In the genomic region with DNA sequence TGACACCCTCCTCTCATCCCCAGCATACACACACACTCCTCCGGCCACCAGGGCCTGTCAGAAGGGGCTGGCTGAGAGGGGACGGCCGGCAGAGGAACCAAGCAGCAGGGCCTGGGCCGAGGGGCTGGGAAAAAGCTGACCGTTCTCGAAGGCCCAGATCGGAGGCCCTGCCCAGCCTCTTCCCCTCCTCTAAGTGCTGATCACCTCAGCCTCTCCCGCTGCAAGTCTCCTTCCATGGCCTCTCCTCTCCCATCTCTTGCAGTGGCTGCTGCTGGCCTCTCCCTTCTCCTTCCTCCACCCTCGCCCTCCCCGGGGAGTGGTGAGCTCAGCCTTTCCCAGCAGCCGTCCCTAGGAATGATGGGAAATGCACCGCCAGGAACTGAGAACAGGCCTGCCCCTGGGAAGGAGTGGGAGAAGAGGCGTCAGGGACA, we compare ENCODE assay signal across 9 cellular contexts. TPM values are rescaled to one million over a fixed set of nuclear protein-coding genes. Genes with fewer than 3 reads are reported as not detected.
DNase-seq lines count a peak whose midpoint lies in the region; ATAC-seq, FAIRE-seq and TF ChIP-seq lines count a peak whose summit lies in the region.
"Had no signal": no experiment of that assay in that cellular context is flagged by ENCODE, and none has a peak within 500 bp of the region (broad histone marks: within the 10 kb centered on the region; RNA-seq: fewer than 3 reads in every experiment).

No MANE protein-coding gene starts in this region.

- H3K79me1 ChIP-seq in H1 (ENCODE audit: low read depth, low read length): no peaks in the 10 kb centered on the region; the same call in none of the 2 replicates
- peaks cover 20% of the 10 kb centered on the region for H3K79me1 ChIP-seq in mesendoderm (ENCODE audit: low read length)

- no peak for TF ChIP-seq RAD21 in H1 (IDR thresholded peaks at IDR 0.05 in 1 of 2, conservative IDR thresholded peaks at IDR 0.05 in 1 of 2; ENCODE audit: low read depth in 2 of 2, low read length in 2 of 2)

- no peaks in the 10 kb centered on the region for H3K36me3 ChIP-seq in H1 (ENCODE audit: control insufficient read depth in 2 of 4, insufficient read depth in 4 of 4, low read length in 3 of 4)
- no peaks in the 10 kb centered on the region for H3K36me3 ChIP-seq in mesendoderm (ENCODE audit: control insufficient read depth, insufficient read depth, low read length)

- H3K9ac ChIP-seq in H1 (replicated peaks in 1 of 4; ENCODE audit: extremely low read depth in 1 of 4, low read depth in 3 of 4, low read length in 3 of 4): no peak overlapping the region
- H3K9ac ChIP-seq in mesendoderm (ENCODE audit: low read length): peak overlapping the region; percentile 21

- no peak overlapping the region for H2BK12ac ChIP-seq in H1 (ENCODE audit: low read depth, low read length)

- CTCF ChIA-PET in H1 (lab: Charles Lee; ENCODE audit: partially characterized antibody): interaction anchor here (0.8 to 1.8 kb wide), 2 partner anchors 32 to 220 kb away, joined by 3 to 6 read pairs; no protein-coding TSS in a partner anchor

- H3K56ac ChIP-seq in H1 (replicated peaks; ENCODE audit: insufficient read length, low read depth, low read length): no peak overlapping the region
- H3K56ac ChIP-seq in mesendoderm (ENCODE audit: low read length): peak overlapping the region; percentile 1

- H3K27me3 ChIP-seq in H1 (replicated peaks in 1 of 4; ENCODE audit: control insufficient read depth in 3 of 4, extremely low read depth in 1 of 4, insufficient read depth in 3 of 4, low read length in 3 of 4) (no peaks in the 10 kb centered on the region), mesendoderm (ENCODE audit: insufficient read depth, low read length, poor library complexity) (no peaks in the 10 kb centered on the region)

- TF ChIP-seq EP300 in H1 (IDR thresholded peaks at IDR 0.05; ENCODE audit: borderline replicate concordance in 1 of 2, low read depth in 2 of 2, low read length in 2 of 2): no peak

- peaks cover 0 to 5% of the 10 kb centered on the region in 2 experiments for H4K20me1 ChIP-seq in H1 (replicated peaks in 1 of 2; ENCODE audit: control insufficient read depth in 1 of 2, insufficient read depth in 2 of 2, low read length in 2 of 2)

- no peaks in the 10 kb centered on the region for H3K23me2 ChIP-seq in H1 (ENCODE audit: low read depth, low read length)

- H3K4me1 ChIP-seq in H1 (replicated peaks in 1 of 4; ENCODE audit: control insufficient read depth in 3 of 4, insufficient read depth in 4 of 4, low read length in 3 of 4): no peaks in the 10 kb centered on the region; a peak in 1 of 7 replicates
- peaks cover 4% of the 10 kb centered on the region for H3K4me1 ChIP-seq in mesendoderm (ENCODE audit: control insufficient read depth, low read depth, low read length)

- H4K8ac ChIP-seq in H1 (ENCODE audit: extremely low read depth, insufficient read depth, low read length): peak overlapping the region; percentile 9; the same call in 1 of the 2 replicates
- H4K8ac ChIP-seq in mesendoderm (ENCODE audit: low read depth, low read length): no peak overlapping the region

- no peak overlapping the region for H2AFZ ChIP-seq in H1 (ENCODE audit: low read length)

- H4K5ac ChIP-seq in H1 (ENCODE audit: insufficient read length, low read depth, low read length) (no peak overlapping the region), mesendoderm (ENCODE audit: low read length) (no peak overlapping the region)

- no peak for TF ChIP-seq CTCF in H1 (IDR thresholded peaks at IDR 0.05; ENCODE audit: control extremely low read depth in 1 of 3, insufficient read depth in 1 of 3, low read depth in 1 of 3, low read length in 3 of 3)

- H3K4me2 ChIP-seq in H1 (ENCODE audit: insufficient read depth in 1 of 2, low read depth in 2 of 2, low read length in 2 of 2) (no peak overlapping the region), mesendoderm (ENCODE audit: low read length) (no peak overlapping the region)

- no peak for ATAC-seq in HG03432 (IDR thresholded peaks at IDR 0.05; ENCODE audit: unreplicated experiment)
- no peak for ATAC-seq in GM21529 (IDR thresholded peaks at IDR 0.05; ENCODE audit: unreplicated experiment)
- no peak for ATAC-seq in GM21786 (IDR thresholded peaks at IDR 0.05; ENCODE audit: unreplicated experiment)
- ATAC-seq: activated naive CD4-positive, alpha-beta T cell treated with anti-CD3 and anti-CD28 coated beads, Interleukin-2, amount 50 U/mL, for 72 hours had no signal

- H3K4ac ChIP-seq in H1 (replicated peaks; ENCODE audit: insufficient read length, low read depth, low read length): no peak overlapping the region
- H3K4ac ChIP-seq in mesendoderm (ENCODE audit: low read depth, low read length): no peak overlapping the region

- no peaks in the 10 kb centered on the region for H3K9me3 ChIP-seq in H1 (ENCODE audit: insufficient read depth in 2 of 2, low read depth in 1 of 2, low read length in 1 of 2)

- no peak overlapping the region for H2BK5ac ChIP-seq in H1 (ENCODE audit: low read depth, low read length)
- no peak overlapping the region for H2BK5ac ChIP-seq in mesendoderm (ENCODE audit: low read length)

- H2BK120ac ChIP-seq in H1 (replicated peaks; ENCODE audit: low read depth, low read length) (no peak overlapping the region), mesendoderm (ENCODE audit: low read depth, low read length) (no peak overlapping the region)

- DNase-seq in NCI-H226: peak; percentile 71
- DNase-seq in H1 (ENCODE audit: low read depth in 1 of 2, low spot score in 2 of 2): no peak
- DNase-seq in mesendoderm: peak; percentile 31
- peak in 43 of 49 donors; percentile 14 to 79 (median 58) for DNase-seq in substantia nigra (lab: John Stamatoyannopoulos, UW)
- DNase-seq in dermis blood vessel endothelial cell: no peak

- no peak overlapping the region for H3K27ac ChIP-seq in H1 (ENCODE audit: low read depth, low read length)
- H3K27ac ChIP-seq in mesendoderm (ENCODE audit: low read depth, low read length): no peak overlapping the region
- peak overlapping the region; percentile 98 for H3K27ac ChIP-seq in substantia nigra (ENCODE audit: low read depth, low read length, poor library complexity, severe bottlenecking)

- POLR2A ChIA-PET in H1 (lab: Charles Lee; ENCODE audit: partially characterized antibody): interaction anchor here (2.9 kb wide), 1 partner anchor 10 kb away, joined by 7 read pairs; no protein-coding TSS in a partner anchor

- H3K23ac ChIP-seq in H1 (ENCODE audit: insufficient read length): no peak overlapping the region
- no peak overlapping the region for H3K23ac ChIP-seq in mesendoderm (ENCODE audit: low read length)

- no peak overlapping the region for H4K91ac ChIP-seq in H1 (replicated peaks; ENCODE audit: insufficient read length, low read length)

- H3K4me3 ChIP-seq in H1 (ENCODE audit: extremely low read depth in 1 of 4, insufficient read depth in 2 of 4, low read depth in 3 of 4, low read length in 4 of 4) (no peak overlapping the region), mesendoderm (ENCODE audit: low read length) (no peak overlapping the region)

- no peak overlapping the region for H2BK15ac ChIP-seq in H1 (ENCODE audit: low read length)
- H2BK15ac ChIP-seq in mesendoderm (replicated peaks; ENCODE audit: low read depth): no peak overlapping the region

- 86% methylated on average over 12 of the region's 13 CpGs; no CpG with 5 or more reads in 1 of the 2 experiments for WGBS in H1 (ENCODE audit: extremely low coverage in 1 of 2, insufficient coverage in 1 of 2, insufficient read length in 1 of 2, insufficient replicate concordance in 2 of 2, low coverage in 1 of 2, low lambda C conversion rate in 2 of 2, missing lambda C conversion rate in 1 of 2), 2 experiments
- no CpG with 5 or more reads among the region's 13 CpGs for WGBS in mesendoderm (ENCODE audit: extremely low coverage, insufficient coverage, low lambda C conversion rate)

- no peak overlapping the region for H3K14ac ChIP-seq in H1 (ENCODE audit: insufficient read length)

- H3K18ac ChIP-seq in H1 (ENCODE audit: extremely low read depth, low read length): no peak overlapping the region
- no peak overlapping the region for H3K18ac ChIP-seq in mesendoderm (ENCODE audit: low read length)

- no peak overlapping the region for H2AK5ac ChIP-seq in H1 (ENCODE audit: low read depth, low read length)
- no peak overlapping the region for H2AK5ac ChIP-seq in mesendoderm (ENCODE audit: low read length)

- TF ChIP-seq POLR2A in H1 (IDR thresholded peaks at IDR 0.05; ENCODE audit: control extremely low read depth in 1 of 2, low read depth in 2 of 2, low read length in 2 of 2): no peak

- no peak for FAIRE-seq in H1 (lab: Jason Lieb, UNC)

- H2BK20ac ChIP-seq in H1 (ENCODE audit: low read length): no peak overlapping the region

- H3K79me2 ChIP-seq in H1 (ENCODE audit: control insufficient read depth in 1 of 2, insufficient read depth in 2 of 2, low read length in 2 of 2): no peaks in the 10 kb centered on the region; a peak in 1 of 4 replicates
- H3K79me2 ChIP-seq in mesendoderm (ENCODE audit: control insufficient read depth, insufficient read depth, low read length): peaks cover 11% of the 10 kb centered on the region

TF ChIP-seq in H1, 55 proteins besides CTCF, POLR2A, EP300 and RAD21 (continues in another document):
- TF ChIP-seq BACH1 (IDR thresholded peaks at IDR 0.05; ENCODE audit: low read length) (no peak), SRF (IDR thresholded peaks at IDR 0.05; ENCODE audit: low read depth, low read length) (no peak), TCF12 (IDR thresholded peaks at IDR 0.05; ENCODE audit: low read depth, low read length) (no peak), HDAC6 (IDR thresholded peaks at IDR 0.05; ENCODE audit: low read depth, low read length) (no peak), CBX8 (IDR thresholded peaks at IDR 0.05; ENCODE audit: borderline replicate concordance, low read depth, low read length) (no peak), ZNF274 (IDR thresholded peaks at IDR 0.05; ENCODE audit: borderline replicate concordance, extremely low read depth, low read length) (no peak), POU5F1 (IDR thresholded peaks at IDR 0.05; ENCODE audit: low read depth, low read length) (no peak), PHF8 (conservative IDR thresholded peaks at IDR 0.05; ENCODE audit: low read depth, low read length) (no peak), HDAC2 (IDR thresholded peaks at IDR 0.05; ENCODE audit: borderline replicate concordance in 1 of 2, low read depth in 2 of 2, low read length in 2 of 2) (no peak)

RNA-seq across cellular contexts. Expression of a gene that starts 39.6 kb away (rescaled TPM):
- 24.1 and 31.8 TPM in 2 replicates for total RNA-seq in H1 (2021; fragmentation: NEBNext Ultra II Directional; extraction: Animal tissue kit (Norgen Biotek cat#: 25700))
- polyA plus RNA-seq in H1 (2011; rRNA removed): 9.4 and 12.4 TPM in 2 replicates
- polyA plus RNA-seq in H1 (2011; cell fraction: cytosol; rRNA removed): 14.0 TPM
- 16.7 TPM for polyA plus RNA-seq in H1 (2011; cell fraction: nucleus; rRNA removed)
- polyA plus RNA-seq in H1 (2012, experiment 1 of 2): 8.9 to 11.1 TPM (median 10.3 TPM) in 4 replicates
- 7.6 TPM for polyA plus RNA-seq in H1 (2012, experiment 2 of 2)
- polyA plus RNA-seq in H1 (2013, experiment 1 of 2): 26.6 TPM
- polyA plus RNA-seq in H1 (2013, experiment 2 of 2): 27.4 TPM
- polyA minus RNA-seq in H1 (2011; rRNA and poly(A)+ RNA removed): 37.7 and 39.1 TPM in 2 replicates
- polyA minus RNA-seq in H1 (2011; cell fraction: cytosol; rRNA and poly(A)+ RNA removed): 16.1 TPM
- polyA minus RNA-seq in H1 (2011; cell fraction: nucleus; rRNA and poly(A)+ RNA removed): 27.9 TPM
- polyA plus RNA-seq in mesendoderm (2013, experiment 1 of 2): 42.6 TPM
- 43.2 TPM for polyA plus RNA-seq in mesendoderm (2013, experiment 2 of 2)
- 223 and 280 TPM in 2 replicates for total RNA-seq in dermis blood vessel endothelial cell

Comparison
In these comparisons a context has a peak if more than half of its experiments do, and no peak if none do; other contexts are left out.
1. DNase-seq: peak in NCI-H226 (single experiment), mesendoderm (single experiment) and substantia nigra (43 of 49); none in H1 (0 of 2) and dermis blood vessel endothelial cell (single experiment).